Comparison of ENCODE assay signal across 8 cellular contexts in genomic region chr12:89756638-89757321, GRCh38. TPM values are rescaled to one million over a fixed set of nuclear protein-coding genes. Genes with fewer than 3 reads are reported as not detected.
DNase-seq lines count a peak whose midpoint lies in the region; ATAC-seq and TF ChIP-seq lines count a peak whose summit lies in the region.

No MANE protein-coding gene starts in this region.

- H3K27ac ChIP-seq in CD4-positive, CD25-positive, alpha-beta regulatory T cell (ENCODE audit: insufficient read depth, low read length, poor library complexity, severe bottlenecking): peak overlapping the region; percentile 70
- H3K27ac ChIP-seq in psoas muscle: no peak overlapping the region

- intact Hi-C loops in psoas muscle (cut with DNase I): no loop called here

- peak overlapping the region; percentile 41 for H3K4me3 ChIP-seq in CD4-positive, CD25-positive, alpha-beta regulatory T cell (ENCODE audit: low read depth, low read length)
- H3K4me3 ChIP-seq in epithelial cell of proximal tubule (ENCODE audit: low read depth, low read length) (no peak overlapping the region), psoas muscle (no peak overlapping the region)

- H3K4me3 Mint-ChIP-seq in CD4-positive, CD25-positive, alpha-beta regulatory T cell: peak overlapping the region in 3 of 4 donors; percentile 42 to 70 (median 66)

- H3K36me3 ChIP-seq in CD4-positive, CD25-positive, alpha-beta regulatory T cell (ENCODE audit: control insufficient read depth, insufficient read depth, low read length): no peaks in the 10 kb centered on the region
- H3K36me3 ChIP-seq in psoas muscle (ENCODE audit: insufficient read depth in 1 of 2, low read depth in 1 of 2): no peaks in the 10 kb centered on the region

- no peaks in the 10 kb centered on the region for H3K36me3 Mint-ChIP-seq in CD4-positive, CD25-positive, alpha-beta regulatory T cell

- TF ChIP-seq CTCF in epithelial cell of proximal tubule (conservative IDR thresholded peaks at IDR 0.05; ENCODE audit: low read depth, low read length) (no peak), psoas muscle (IDR thresholded peaks at IDR 0.05) (no peak)

- H3K4me1 Mint-ChIP-seq in CD4-positive, CD25-positive, alpha-beta regulatory T cell: peaks cover 36 to 55% (median 44%) of the 10 kb centered on the region in 4 donors

- no peaks in the 10 kb centered on the region for H3K27me3 ChIP-seq in CD4-positive, CD25-positive, alpha-beta regulatory T cell (ENCODE audit: control insufficient read depth, insufficient read depth, low read length)
- H3K27me3 ChIP-seq in psoas muscle (ENCODE audit: insufficient read depth in 3 of 3, low read length in 2 of 3): no peaks in the 10 kb centered on the region

- 83 to 86% (median 85%) methylated on average over 4 of the region's 4 CpGs for WGBS in psoas muscle, 3 donors

- no peaks in the 10 kb centered on the region for H3K9me3 ChIP-seq in CD4-positive, CD25-positive, alpha-beta regulatory T cell (ENCODE audit: control insufficient read depth in 2 of 2, low read length in 2 of 2)
- no peaks in the 10 kb centered on the region for H3K9me3 ChIP-seq in psoas muscle

- DNase-seq in CD4-positive, CD25-positive, alpha-beta regulatory T cell: peak; percentile 7 to 81 (median 54)
- DNase-seq in RPMI8226: peak; percentile 85
- peak; percentile 83 for DNase-seq in epithelial cell of proximal tubule (ENCODE audit: low read depth)
- no peak for DNase-seq in psoas muscle
- no peak for DNase-seq in 8988T
- no peak for DNase-seq in NCI-H2171 treated with DMSO at 0.1 percent for 48 hours (lab: John Stamatoyannopoulos, UW)

- H3K27me3 Mint-ChIP-seq in CD4-positive, CD25-positive, alpha-beta regulatory T cell: no peaks in the 10 kb centered on the region

- H3K9me3 Mint-ChIP-seq in CD4-positive, CD25-positive, alpha-beta regulatory T cell: peaks cover 0 to 5% (median 1%) of the 10 kb centered on the region in 7 donors

- H3K4me1 ChIP-seq in CD4-positive, CD25-positive, alpha-beta regulatory T cell (ENCODE audit: control insufficient read depth, insufficient read depth, low read length, poor library complexity, severe bottlenecking): peaks cover 21% of the 10 kb centered on the region
- no peaks in the 10 kb centered on the region for H3K4me1 ChIP-seq in psoas muscle

- peak overlapping the region; percentile 72 to 91 (median 81) for H3K27ac Mint-ChIP-seq in CD4-positive, CD25-positive, alpha-beta regulatory T cell

- ATAC-seq in CD4-positive, CD25-positive, alpha-beta regulatory T cell (ENCODE audit: low read depth in 2 of 2): peak; percentile 87
- ATAC-seq in GM19025 (IDR thresholded peaks at IDR 0.05; ENCODE audit: low read depth, unreplicated experiment) (peak; percentile 89), HG03097 (IDR thresholded peaks at IDR 0.05; ENCODE audit: low FRiP score, unreplicated experiment) (peak; percentile 92), psoas muscle (peak; percentile 41 to 54 (median 42))

RNA-seq across cellular contexts. Expression of gene ATP2B1, which starts 48.1 kb away (rescaled TPM):
- total RNA-seq in CD4-positive, CD25-positive, alpha-beta regulatory T cell: 189 TPM
- 10 to 100 TPM; 51.1 to 78.6 (median 66.4) TPM for polyA plus RNA-seq in CD4-positive, CD25-positive, alpha-beta regulatory T cell
- total RNA-seq in epithelial cell of proximal tubule (17.1 and 25.3 TPM in 2 replicates), psoas muscle (10 to 100 TPM; 27.8 to 45.6 (median 37.8) TPM)
- 10 to 100 TPM; 14.3 to 54.0 (median 26.9) TPM for polyA plus RNA-seq in psoas muscle

Comparison
In these comparisons a context has a peak if more than half of its experiments do, and no peak if none do; other contexts are left out.
1. DNase-seq: peak in CD4-positive, CD25-positive, alpha-beta regulatory T cell (3 of 3), RPMI8226 (single experiment) and epithelial cell of proximal tubule (single experiment); none in psoas muscle (0 of 2), 8988T (single experiment) and NCI-H2171 treated with DMSO at 0.1 percent for 48 hours (single experiment).
2. Peak in every context shown above with its lines, with median percentiles within 50 percentile points of each other: ATAC-seq.